In genomic region chr2:170878505-170878904, GRCh38 we compare ENCODE assay signal across 15 cellular contexts. TPM values are rescaled to one million over a fixed set of nuclear protein-coding genes. Genes with fewer than 3 reads are reported as not detected.
DNase-seq lines count a peak whose midpoint lies in the region; ATAC-seq and TF ChIP-seq lines count a peak whose summit lies in the region.
"Had no signal": no experiment of that assay in that cellular context is flagged by ENCODE, and none has a peak within 500 bp of the region (broad histone marks: within the 10 kb centered on the region; RNA-seq: fewer than 3 reads in every experiment).

No MANE protein-coding gene starts in this region.

- peak overlapping the region; percentile 46 for H3K27ac Mint-ChIP-seq in activated T-helper 17 cell treated with anti-CD3 and anti-CD28 coated beads, Interleukin-2, amount 50 U/mL, for 72 hours
- H3K27ac Mint-ChIP-seq: activated B cell treated with CpG ODN at 0.5 μM for 24 hours had no signal

- no peaks in the 10 kb centered on the region for H3K36me3 Mint-ChIP-seq in activated T-cell treated with anti-CD3 and anti-CD28 coated beads, Interleukin-2, amount 50 U/mL, for 4 hours (ENCODE audit: insufficient read depth)
- no peaks in the 10 kb centered on the region for H3K36me3 Mint-ChIP-seq in activated T-helper 17 cell treated with anti-CD3 and anti-CD28 coated beads, Interleukin-2, amount 50 U/mL, for 72 hours (ENCODE audit: low read depth)
- H3K36me3 Mint-ChIP-seq: activated naive CD4-positive, alpha-beta T cell treated with anti-CD3 and anti-CD28 coated beads, Interleukin-2, amount 50 U/mL, for 72 hours had no signal

- H3K36me3 ChIP-seq in parathyroid adenoma (ENCODE audit: control insufficient read depth, insufficient read depth, low read length): no peaks in the 10 kb centered on the region
- H3K36me3 ChIP-seq: heart right ventricle, Peyer's patch had no signal

- peaks cover under 1% of the 10 kb centered on the region for H3K27me3 Mint-ChIP-seq in activated T-cell treated with anti-CD3 and anti-CD28 coated beads, Interleukin-2, amount 50 U/mL, for 4 hours (ENCODE audit: low read depth)
- peaks cover 7% of the 10 kb centered on the region for H3K27me3 Mint-ChIP-seq in activated T-helper 17 cell treated with anti-CD3 and anti-CD28 coated beads, Interleukin-2, amount 50 U/mL, for 72 hours

- no peaks in the 10 kb centered on the region for H3K79me2 ChIP-seq in parathyroid adenoma

- no peak for DNase-seq in activated T-cell treated with anti-CD3 and anti-CD28 coated beads, Interleukin-2, amount 50 U/mL, for 4 hours
- no peak for DNase-seq in activated T-cell treated with anti-CD3 and anti-CD28 coated beads, Interleukin-2, amount 50 U/mL, for 1 hour
- DNase-seq in SHP77 treated with DMSO at 0.1 percent for 48 hours (lab: John Stamatoyannopoulos, UW): no peak
- DNase-seq in NCI-H2171 (lab: John Stamatoyannopoulos, UW): no peak
- DNase-seq: activated B cell treated with CpG ODN at 0.5 μM for 24 hours, heart right ventricle, midbrain, NCI-H2081, Peyer's patch had no signal

- no peak for TF ChIP-seq CTCF in parathyroid adenoma (IDR thresholded peaks at IDR 0.05)

- no peaks in the 10 kb centered on the region for H3K4me1 ChIP-seq in parathyroid adenoma
- H3K4me1 ChIP-seq: Peyer's patch had no signal

- H3K9me3 Mint-ChIP-seq in activated T-cell treated with anti-CD3 and anti-CD28 coated beads, Interleukin-2, amount 50 U/mL, for 4 hours: no peaks in the 10 kb centered on the region
- H3K9me3 Mint-ChIP-seq in activated T-helper 17 cell treated with anti-CD3 and anti-CD28 coated beads, Interleukin-2, amount 50 U/mL, for 72 hours: no peaks in the 10 kb centered on the region
- H3K9me3 Mint-ChIP-seq: activated B cell treated with CpG ODN at 0.5 μM for 24 hours; activated naive CD4-positive, alpha-beta T cell treated with anti-CD3 and anti-CD28 coated beads, Interleukin-2, amount 50 U/mL, for 72 hours had no signal

- peak overlapping the region; percentile 29 for H3K4me3 Mint-ChIP-seq in activated T-cell treated with anti-CD3 and anti-CD28 coated beads, Interleukin-2, amount 50 U/mL, for 4 hours
- peak overlapping the region; percentile 44 for H3K4me3 Mint-ChIP-seq in activated T-helper 17 cell treated with anti-CD3 and anti-CD28 coated beads, Interleukin-2, amount 50 U/mL, for 72 hours
- H3K4me3 Mint-ChIP-seq: activated B cell treated with CpG ODN at 0.5 μM for 24 hours had no signal

- no peak overlapping the region for H3K9ac ChIP-seq in parathyroid adenoma

- no peak overlapping the region for H3K4me2 ChIP-seq in parathyroid adenoma (ENCODE audit: low read length)

- no peaks in the 10 kb centered on the region for H3K9me3 ChIP-seq in parathyroid adenoma (ENCODE audit: control insufficient read depth, low read length)
- H3K9me3 ChIP-seq: heart right ventricle, Peyer's patch had no signal

- H3K4me3 ChIP-seq in parathyroid adenoma (ENCODE audit: low read depth, low read length): no peak overlapping the region
- H3K4me3 ChIP-seq: heart right ventricle, Peyer's patch had no signal

- H3K4me1 Mint-ChIP-seq in activated T-cell treated with anti-CD3 and anti-CD28 coated beads, Interleukin-2, amount 50 U/mL, for 4 hours (ENCODE audit: low read depth): peaks cover 10% of the 10 kb centered on the region
- H3K4me1 Mint-ChIP-seq in activated T-helper 17 cell treated with anti-CD3 and anti-CD28 coated beads, Interleukin-2, amount 50 U/mL, for 72 hours: peaks cover 8% of the 10 kb centered on the region

- ATAC-seq in activated T-cell treated with anti-CD3 and anti-CD28 coated beads, Interleukin-2, amount 50 U/mL, for 4 hours: peak; percentile 60 to 65
- peak; percentile 46 for ATAC-seq in HG03520 (IDR thresholded peaks at IDR 0.05; ENCODE audit: unreplicated experiment)
- peak; percentile 35 for ATAC-seq in activated T-helper 17 cell treated with anti-CD3 and anti-CD28 coated beads, Interleukin-2, amount 50 U/mL, for 72 hours (replicated peaks)
- no peak for ATAC-seq in GM21723 (IDR thresholded peaks at IDR 0.05; ENCODE audit: unreplicated experiment)
- ATAC-seq: activated naive CD4-positive, alpha-beta T cell treated with anti-CD3 and anti-CD28 coated beads, Interleukin-2, amount 50 U/mL, for 72 hours; heart right ventricle; sciatic nerve had no signal

- no peak overlapping the region for H3K27ac ChIP-seq in parathyroid adenoma
- H3K27ac ChIP-seq: heart right ventricle, Peyer's patch had no signal

- peak overlapping the region; percentile 0 for H2AFZ ChIP-seq in parathyroid adenoma

- H3K27me3 ChIP-seq in parathyroid adenoma (ENCODE audit: control insufficient read depth, insufficient read depth, low read length): no peaks in the 10 kb centered on the region
- H3K27me3 ChIP-seq: Peyer's patch had no signal

RNA-seq across cellular contexts. Expression of gene GORASP2, which starts 50.5 kb away (rescaled TPM):
- 100 to 1,000 TPM in 1 of 3 donors, 10 to 100 TPM in 2; 98.0 to 104 (median 99.4) TPM for total RNA-seq in activated T-cell treated with anti-CD3 and anti-CD28 coated beads, Interleukin-2, amount 50 U/mL, for 4 hours
- 10 to 100 TPM; 51.6 to 65.0 TPM for total RNA-seq in activated T-helper 17 cell treated with anti-CD3 and anti-CD28 coated beads, Interleukin-2, amount 50 U/mL, for 72 hours
